ENCODE assay signal across 1 cellular context in genomic region chr11:86183694-86184093, GRCh38.
TF ChIP-seq lines count a peak whose summit lies in the region.

No MANE protein-coding gene starts in this region.

TF ChIP-seq in K562, 482 proteins besides CTCF, POLR2A, EP300 and RAD21 (continued from another document and continues in another):
- TF ChIP-seq, protein P1, sequence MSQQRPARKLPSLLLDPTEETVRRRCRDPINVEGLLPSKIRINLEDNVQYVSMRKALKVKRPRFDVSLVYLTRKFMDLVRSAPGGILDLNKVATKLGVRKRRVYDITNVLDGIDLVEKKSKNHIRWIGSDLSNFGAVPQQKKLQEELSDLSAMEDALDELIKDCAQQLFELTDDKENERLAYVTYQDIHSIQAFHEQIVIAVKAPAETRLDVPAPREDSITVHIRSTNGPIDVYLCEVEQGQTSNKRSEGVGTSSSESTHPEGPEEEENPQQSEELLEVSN (IDR thresholded peaks at IDR 0.05; ENCODE audit: borderline replicate concordance in 1 of 2, extremely low read depth in 1 of 2, insufficient read depth in 1 of 2, insufficient read length in 1 of 2, low read depth in 1 of 2, low read length in 1 of 2, poor library complexity in 1 of 2, severe bottlenecking in 1 of 2) = peak in 1 of 2 experiments; percentile 79
- TF ChIP-seq HDGF (IDR thresholded peaks at IDR 0.05) = no peak
- TF ChIP-seq PCBP2 (IDR thresholded peaks at IDR 0.05; ENCODE audit: low read depth, low read length, poor library complexity, severe bottlenecking) = no peak
- no peak for TF ChIP-seq MYC (IDR thresholded peaks at IDR 0.05; ENCODE audit: low read depth, low read length)
- TF ChIP-seq MYC (CRISPR knock-in tag; IDR thresholded peaks at IDR 0.05; ENCODE audit: borderline replicate concordance, low read depth) = 0 out of 2 replicates have a peak, but pooled peaks have one; percentile 17
- TF ChIP-seq, protein P2, sequence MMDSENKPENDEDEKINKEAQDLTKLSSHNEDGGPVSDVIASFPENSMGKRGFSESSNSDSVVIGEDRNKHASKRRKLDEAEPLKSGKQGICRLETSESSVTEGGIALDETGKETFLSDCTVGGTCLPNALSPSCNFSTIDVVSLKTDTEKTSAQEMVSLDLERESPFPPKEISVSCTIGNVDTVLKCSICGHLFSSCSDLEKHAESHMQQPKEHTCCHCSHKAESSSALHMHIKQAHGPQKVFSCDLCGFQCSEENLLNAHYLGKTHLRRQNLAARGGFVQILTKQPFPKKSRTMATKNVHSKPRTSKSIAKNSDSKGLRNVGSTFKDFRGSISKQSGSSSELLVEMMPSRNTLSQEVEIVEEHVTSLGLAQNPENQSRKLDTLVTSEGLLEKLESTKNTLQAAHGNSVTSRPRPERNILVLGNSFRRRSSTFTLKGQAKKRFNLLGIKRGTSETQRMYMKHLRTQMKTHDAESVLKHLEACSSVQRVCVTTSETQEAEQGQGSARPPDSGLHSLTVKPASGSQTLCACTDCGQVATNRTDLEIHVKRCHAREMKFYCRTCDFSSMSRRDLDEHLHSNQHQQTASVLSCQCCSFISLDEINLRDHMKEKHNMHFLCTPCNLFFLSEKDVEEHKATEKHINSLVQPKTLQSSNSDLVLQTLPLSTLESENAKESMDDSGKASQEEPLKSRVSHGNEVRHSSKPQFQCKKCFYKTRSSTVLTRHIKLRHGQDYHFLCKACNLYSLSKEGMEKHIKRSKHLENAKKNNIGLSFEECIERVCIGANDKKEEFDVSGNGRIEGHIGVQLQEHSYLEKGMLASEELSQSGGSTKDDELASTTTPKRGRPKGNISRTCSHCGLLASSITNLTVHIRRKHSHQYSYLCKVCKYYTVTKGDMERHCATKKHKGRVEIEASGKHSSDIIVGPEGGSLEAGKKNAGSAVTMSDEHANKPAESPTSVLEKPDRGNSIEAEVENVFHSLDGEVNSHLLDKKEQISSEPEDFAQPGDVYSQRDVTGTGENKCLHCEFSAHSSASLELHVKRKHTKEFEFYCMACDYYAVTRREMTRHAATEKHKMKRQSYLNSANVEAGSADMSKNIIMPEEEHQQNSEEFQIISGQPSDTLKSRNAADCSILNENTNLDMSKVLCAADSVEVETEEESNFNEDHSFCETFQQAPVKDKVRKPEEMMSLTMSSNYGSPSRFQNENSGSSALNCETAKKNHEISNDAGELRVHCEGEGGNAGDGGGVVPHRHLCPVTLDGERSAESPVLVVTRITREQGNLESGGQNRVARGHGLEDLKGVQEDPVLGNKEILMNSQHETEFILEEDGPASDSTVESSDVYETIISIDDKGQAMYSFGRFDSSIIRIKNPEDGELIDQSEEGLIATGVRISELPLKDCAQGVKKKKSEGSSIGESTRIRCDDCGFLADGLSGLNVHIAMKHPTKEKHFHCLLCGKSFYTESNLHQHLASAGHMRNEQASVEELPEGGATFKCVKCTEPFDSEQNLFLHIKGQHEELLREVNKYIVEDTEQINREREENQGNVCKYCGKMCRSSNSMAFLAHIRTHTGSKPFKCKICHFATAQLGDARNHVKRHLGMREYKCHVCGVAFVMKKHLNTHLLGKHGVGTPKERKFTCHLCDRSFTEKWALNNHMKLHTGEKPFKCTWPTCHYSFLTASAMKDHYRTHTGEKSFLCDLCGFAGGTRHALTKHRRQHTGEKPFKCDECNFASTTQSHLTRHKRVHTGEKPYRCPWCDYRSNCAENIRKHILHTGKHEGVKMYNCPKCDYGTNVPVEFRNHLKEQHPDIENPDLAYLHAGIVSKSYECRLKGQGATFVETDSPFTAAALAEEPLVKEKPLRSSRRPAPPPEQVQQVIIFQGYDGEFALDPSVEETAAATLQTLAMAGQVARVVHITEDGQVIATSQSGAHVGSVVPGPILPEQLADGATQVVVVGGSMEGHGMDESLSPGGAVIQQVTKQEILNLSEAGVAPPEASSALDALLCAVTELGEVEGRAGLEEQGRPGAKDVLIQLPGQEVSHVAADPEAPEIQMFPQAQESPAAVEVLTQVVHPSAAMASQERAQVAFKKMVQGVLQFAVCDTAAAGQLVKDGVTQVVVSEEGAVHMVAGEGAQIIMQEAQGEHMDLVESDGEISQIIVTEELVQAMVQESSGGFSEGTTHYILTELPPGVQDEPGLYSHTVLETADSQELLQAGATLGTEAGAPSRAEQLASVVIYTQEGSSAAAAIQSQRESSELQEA (IDR thresholded peaks at IDR 0.05; ENCODE audit: low read depth) = no peak
- no peak for TF ChIP-seq BRD4 (IDR thresholded peaks at IDR 0.05)
- TF ChIP-seq NUFIP1 (IDR thresholded peaks at IDR 0.05; ENCODE audit: partially characterized antibody) = no peak
- TF ChIP-seq, protein P3, sequence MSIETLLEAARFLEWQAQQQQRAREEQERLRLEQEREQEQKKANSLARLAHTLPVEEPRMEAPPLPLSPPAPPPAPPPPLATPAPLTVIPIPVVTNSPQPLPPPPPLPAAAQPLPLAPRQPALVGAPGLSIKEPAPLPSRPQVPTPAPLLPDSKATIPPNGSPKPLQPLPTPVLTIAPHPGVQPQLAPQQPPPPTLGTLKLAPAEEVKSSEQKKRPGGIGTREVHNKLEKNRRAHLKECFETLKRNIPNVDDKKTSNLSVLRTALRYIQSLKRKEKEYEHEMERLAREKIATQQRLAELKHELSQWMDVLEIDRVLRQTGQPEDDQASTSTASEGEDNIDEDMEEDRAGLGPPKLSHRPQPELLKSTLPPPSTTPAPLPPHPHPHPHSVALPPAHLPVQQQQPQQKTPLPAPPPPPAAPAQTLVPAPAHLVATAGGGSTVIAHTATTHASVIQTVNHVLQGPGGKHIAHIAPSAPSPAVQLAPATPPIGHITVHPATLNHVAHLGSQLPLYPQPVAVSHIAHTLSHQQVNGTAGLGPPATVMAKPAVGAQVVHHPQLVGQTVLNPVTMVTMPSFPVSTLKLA (conservative IDR thresholded peaks at IDR 0.05) = no peak; a peak in 2 of 4 replicates
- TF ChIP-seq AFF1 (IDR thresholded peaks at IDR 0.05; ENCODE audit: low read depth in 1 of 2, partially characterized antibody in 2 of 2) = peak in 1 of 2 experiments; percentile 45
- 0 out of 4 replicates have a peak, but pooled peaks of 1 of the 2 experiments have one; percentile 9 for TF ChIP-seq TRIM24 (IDR thresholded peaks at IDR 0.05)
- TF ChIP-seq ERF (CRISPR knock-in tag; IDR thresholded peaks at IDR 0.05) = 0 out of 2 replicates have a peak, but pooled peaks have one; percentile 33
- TF ChIP-seq JUN (IDR thresholded peaks at IDR 0.05; ENCODE audit: borderline replicate concordance, low read depth, low read length) = peak; percentile 66; the same call in 1 of the 2 replicates
- TF ChIP-seq JUN (CRISPR knock-in tag; IDR thresholded peaks at IDR 0.05; ENCODE audit: borderline replicate concordance) = no peak
- no peak for TF ChIP-seq SMARCA5 (IDR thresholded peaks at IDR 0.05)
- TF ChIP-seq TAL1 (IDR thresholded peaks at IDR 0.05) = peak; percentile 3; the same call in 1 of the 2 replicates
- TF ChIP-seq, protein P4, sequence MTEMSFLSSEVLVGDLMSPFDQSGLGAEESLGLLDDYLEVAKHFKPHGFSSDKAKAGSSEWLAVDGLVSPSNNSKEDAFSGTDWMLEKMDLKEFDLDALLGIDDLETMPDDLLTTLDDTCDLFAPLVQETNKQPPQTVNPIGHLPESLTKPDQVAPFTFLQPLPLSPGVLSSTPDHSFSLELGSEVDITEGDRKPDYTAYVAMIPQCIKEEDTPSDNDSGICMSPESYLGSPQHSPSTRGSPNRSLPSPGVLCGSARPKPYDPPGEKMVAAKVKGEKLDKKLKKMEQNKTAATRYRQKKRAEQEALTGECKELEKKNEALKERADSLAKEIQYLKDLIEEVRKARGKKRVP (CRISPR knock-in tag; IDR thresholded peaks at IDR 0.05) = 0 out of 2 replicates have a peak, but pooled peaks have one; percentile 34
- peak in 1 of 2 experiments; percentile 31; a peak in 1 of 3 replicates for TF ChIP-seq CBX3 (IDR thresholded peaks at IDR 0.05; ENCODE audit: borderline replicate concordance in 1 of 2, low read length in 2 of 2)
- peak; percentile 88 for TF ChIP-seq DMBX1 (CRISPR knock-in tag; IDR thresholded peaks at IDR 0.05; ENCODE audit: borderline replicate concordance)
- TF ChIP-seq, protein P5, sequence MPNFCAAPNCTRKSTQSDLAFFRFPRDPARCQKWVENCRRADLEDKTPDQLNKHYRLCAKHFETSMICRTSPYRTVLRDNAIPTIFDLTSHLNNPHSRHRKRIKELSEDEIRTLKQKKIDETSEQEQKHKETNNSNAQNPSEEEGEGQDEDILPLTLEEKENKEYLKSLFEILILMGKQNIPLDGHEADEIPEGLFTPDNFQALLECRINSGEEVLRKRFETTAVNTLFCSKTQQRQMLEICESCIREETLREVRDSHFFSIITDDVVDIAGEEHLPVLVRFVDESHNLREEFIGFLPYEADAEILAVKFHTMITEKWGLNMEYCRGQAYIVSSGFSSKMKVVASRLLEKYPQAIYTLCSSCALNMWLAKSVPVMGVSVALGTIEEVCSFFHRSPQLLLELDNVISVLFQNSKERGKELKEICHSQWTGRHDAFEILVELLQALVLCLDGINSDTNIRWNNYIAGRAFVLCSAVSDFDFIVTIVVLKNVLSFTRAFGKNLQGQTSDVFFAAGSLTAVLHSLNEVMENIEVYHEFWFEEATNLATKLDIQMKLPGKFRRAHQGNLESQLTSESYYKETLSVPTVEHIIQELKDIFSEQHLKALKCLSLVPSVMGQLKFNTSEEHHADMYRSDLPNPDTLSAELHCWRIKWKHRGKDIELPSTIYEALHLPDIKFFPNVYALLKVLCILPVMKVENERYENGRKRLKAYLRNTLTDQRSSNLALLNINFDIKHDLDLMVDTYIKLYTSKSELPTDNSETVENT (CRISPR knock-in tag; IDR thresholded peaks at IDR 0.05) = no peak
- 0 out of 2 replicates have a peak, but pooled peaks have one; percentile 50 for TF ChIP-seq ZNF197 (CRISPR knock-in tag; IDR thresholded peaks at IDR 0.05; ENCODE audit: low read depth)
- TF ChIP-seq ZNF143 (CRISPR knock-in tag; IDR thresholded peaks at IDR 0.05) = 0 out of 2 replicates have a peak, but pooled peaks have one; percentile 49
- TF ChIP-seq ETV1 (tag; conservative IDR thresholded peaks at IDR 0.05; ENCODE audit: low read depth) = peak; percentile 19; the same call in 1 of the 2 replicates
- TF ChIP-seq TBP (optimal IDR thresholded peaks at IDR 0.05; ENCODE audit: low read depth, low read length) = peak; percentile 15
- TF ChIP-seq TOE1 (IDR thresholded peaks at IDR 0.05; ENCODE audit: borderline replicate concordance) = 0 out of 2 replicates have a peak, but pooled peaks have one; percentile 9
- no peak for TF ChIP-seq TOE1 (CRISPR knock-in tag; IDR thresholded peaks at IDR 0.05; ENCODE audit: borderline replicate concordance, low read depth)
- 0 out of 2 replicates have a peak, but pooled peaks have one; percentile 6 for TF ChIP-seq ZNF57 (CRISPR knock-in tag; IDR thresholded peaks at IDR 0.05)
- no peak for TF ChIP-seq CBX8 (IDR thresholded peaks at IDR 0.05; ENCODE audit: borderline replicate concordance, extremely low read depth, low read depth, low read length, poor library complexity, severe bottlenecking)
- peak; percentile 40 for TF ChIP-seq VEZF1 (CRISPR knock-in tag; IDR thresholded peaks at IDR 0.05)
- no peak for TF ChIP-seq IRF2 (CRISPR knock-in tag; IDR thresholded peaks at IDR 0.05)
